ENCODE assay signal across 8 cellular contexts in the genomic region with DNA sequence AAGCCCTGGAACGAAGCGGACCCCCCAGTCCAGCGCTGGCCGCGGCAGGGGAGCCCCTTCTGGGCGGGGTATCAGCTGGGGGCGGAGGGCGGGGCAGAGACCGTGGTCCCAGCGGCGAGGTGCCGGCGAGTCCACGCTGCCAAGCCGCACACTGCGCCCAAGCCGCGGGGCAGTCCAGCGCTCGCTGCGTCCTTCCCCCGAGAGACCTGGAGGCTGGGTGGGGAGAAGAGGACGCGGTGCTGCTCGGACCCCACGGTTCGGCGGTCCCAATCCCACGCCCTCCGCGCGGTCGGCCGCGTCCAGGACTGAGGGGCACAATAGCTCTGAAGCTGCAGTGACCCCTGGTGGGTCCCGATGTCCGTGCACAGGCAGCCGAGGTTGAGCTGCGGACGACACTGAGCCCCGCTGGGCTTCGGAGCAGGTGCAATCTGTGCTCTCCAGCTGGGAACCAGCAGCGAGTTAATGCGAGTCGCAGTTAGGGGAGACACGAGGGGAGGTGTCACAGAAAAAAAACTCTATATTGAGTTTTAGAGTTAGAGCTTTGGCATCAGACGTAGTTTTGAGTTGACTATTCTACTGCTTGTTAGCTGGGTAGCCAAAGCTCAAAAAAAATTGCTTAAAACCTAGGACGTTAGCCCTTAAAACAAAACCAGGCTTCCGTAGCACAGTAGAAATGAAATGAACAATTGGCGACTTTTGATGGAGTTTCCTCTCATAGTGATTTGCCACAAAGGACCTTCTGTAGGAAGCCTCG. TPM values are rescaled to one million over a fixed set of nuclear protein-coding genes. Genes with fewer than 3 reads are reported as not detected.
DNase-seq lines count a peak whose midpoint lies in the region; ATAC-seq and TF ChIP-seq lines count a peak whose summit lies in the region.

No MANE protein-coding gene starts in this region.

- peak; percentile 74 for ATAC-seq in HG02588 (IDR thresholded peaks at IDR 0.05; ENCODE audit: unreplicated experiment)
- peak in 2 of 4 experiments; percentile 26 to 50 for ATAC-seq in T-cell (replicated peaks in 1 of 4)
- ATAC-seq in effector memory CD8-positive, alpha-beta T cell (replicated peaks), result peak; percentile 65
- ATAC-seq in right lobe of liver, result peak; percentile 87 to 95 (median 90)
- ATAC-seq in stimulated activated effector memory CD8-positive, alpha-beta T cell treated with anti-CD3 and anti-CD28 coated beads, Interleukin-12 subunit alpha, Interleukin-12 subunit beta, amount 100 ng/mL, for 72 hours, result peak; percentile 82

- intact Hi-C loops in right lobe of liver (cut with DNase I), result no loop called here

- 7% methylated on average over 12 of the region's 51 CpGs for WGBS in right lobe of liver (ENCODE audit: insufficient coverage, low coverage, low lambda C conversion rate, missing lambda C conversion rate)

- no peak overlapping the region for H3K27ac Mint-ChIP-seq in T-cell
- H3K27ac Mint-ChIP-seq in effector memory CD8-positive, alpha-beta T cell, result no peak overlapping the region
- H3K27ac Mint-ChIP-seq in stimulated activated effector memory CD8-positive, alpha-beta T cell treated with anti-CD3 and anti-CD28 coated beads, Interleukin-12 subunit alpha, Interleukin-12 subunit beta, amount 100 ng/mL, for 72 hours, result no peak overlapping the region

- H3K36me3 ChIP-seq in right lobe of liver, result no peaks in the 10 kb centered on the region

- DNase-seq in GM12864 (ENCODE audit: low read depth), result peak; percentile 33
- DNase-seq in MV-4-11 (lab: John Stamatoyannopoulos, UW), result peak; percentile 1
- DNase-seq in T-cell, result peak in 13 of 34 experiments; percentile 2 to 27 (median 9)
- peak; percentile 5 to 37 (median 23) for DNase-seq in effector memory CD8-positive, alpha-beta T cell
- DNase-seq in right lobe of liver, result peak; percentile 82 to 86 (median 84)
- DNase-seq in stimulated activated effector memory CD8-positive, alpha-beta T cell treated with anti-CD3 and anti-CD28 coated beads, Interleukin-12 subunit alpha, Interleukin-12 subunit beta, amount 100 ng/mL, for 72 hours (ENCODE audit: low spot score in 2 of 2), result peak; percentile 41 to 71

- CTCF ChIA-PET in T-cell (lab: Charles Lee), result interaction anchor here in 1 of 2 donors (0.9 kb wide), 1 partner anchor 244 kb away, joined by 3 read pairs; no protein-coding TSS in a partner anchor

- TF ChIP-seq CTCF in 22Rv1 (IDR thresholded peaks at IDR 0.05), result peak; percentile 90
- peak; percentile 82 for TF ChIP-seq CTCF in GM12864 (IDR thresholded peaks at IDR 0.05; ENCODE audit: low read depth, low read length, missing control alignments)
- TF ChIP-seq CTCF in right lobe of liver (IDR thresholded peaks at IDR 0.05), result peak; percentile 79 to 88 (median 84)

- no peak for TF ChIP-seq POLR2A in right lobe of liver (IDR thresholded peaks at IDR 0.05)

- no peak overlapping the region for H3K27ac ChIP-seq in 22Rv1
- H3K27ac ChIP-seq in right lobe of liver, result peak overlapping the region in 2 of 3 donors; percentile 38 to 80

- peak overlapping the region; percentile 25 to 57 (median 39) for H3K4me3 Mint-ChIP-seq in T-cell
- H3K4me3 Mint-ChIP-seq in effector memory CD8-positive, alpha-beta T cell, result peak overlapping the region; percentile 2 to 80
- peak overlapping the region; percentile 79 for H3K4me3 Mint-ChIP-seq in stimulated activated effector memory CD8-positive, alpha-beta T cell treated with anti-CD3 and anti-CD28 coated beads, Interleukin-12 subunit alpha, Interleukin-12 subunit beta, amount 100 ng/mL, for 72 hours

- H3K9me3 Mint-ChIP-seq in T-cell, result no peaks in the 10 kb centered on the region
- H3K9me3 Mint-ChIP-seq in effector memory CD8-positive, alpha-beta T cell, result no peaks in the 10 kb centered on the region
- no peaks in the 10 kb centered on the region for H3K9me3 Mint-ChIP-seq in stimulated activated effector memory CD8-positive, alpha-beta T cell treated with anti-CD3 and anti-CD28 coated beads, Interleukin-12 subunit alpha, Interleukin-12 subunit beta, amount 100 ng/mL, for 72 hours

- no peaks in the 10 kb centered on the region for H3K9me3 ChIP-seq in right lobe of liver

- H3K4me3 ChIP-seq in GM12864 (ENCODE audit: low read depth, low read length), result peak overlapping the region; percentile 74
- H3K4me3 ChIP-seq in right lobe of liver, result peak overlapping the region; percentile 65 to 71 (median 66)

- no peaks in the 10 kb centered on the region for H3K27me3 ChIP-seq in right lobe of liver

- peaks cover 8 to 22% (median 16%) of the 10 kb centered on the region in 3 donors for H3K4me1 Mint-ChIP-seq in T-cell
- H3K4me1 Mint-ChIP-seq in effector memory CD8-positive, alpha-beta T cell (ENCODE audit: low read depth in 2 of 2), result peaks cover 5 to 6% of the 10 kb centered on the region in 2 donors
- H3K4me1 Mint-ChIP-seq in stimulated activated effector memory CD8-positive, alpha-beta T cell treated with anti-CD3 and anti-CD28 coated beads, Interleukin-12 subunit alpha, Interleukin-12 subunit beta, amount 100 ng/mL, for 72 hours, result peaks cover 9% of the 10 kb centered on the region

- H3K36me3 Mint-ChIP-seq in T-cell, result no peaks in the 10 kb centered on the region
- no peaks in the 10 kb centered on the region for H3K36me3 Mint-ChIP-seq in effector memory CD8-positive, alpha-beta T cell (ENCODE audit: insufficient read depth)
- H3K36me3 Mint-ChIP-seq in stimulated activated effector memory CD8-positive, alpha-beta T cell treated with anti-CD3 and anti-CD28 coated beads, Interleukin-12 subunit alpha, Interleukin-12 subunit beta, amount 100 ng/mL, for 72 hours, result peaks cover 10% of the 10 kb centered on the region

- H3K4me1 ChIP-seq in right lobe of liver, result no peaks in the 10 kb centered on the region

- H3K27me3 Mint-ChIP-seq in T-cell, result peaks cover 51 to 55% of the 10 kb centered on the region in 2 donors
- H3K27me3 Mint-ChIP-seq in effector memory CD8-positive, alpha-beta T cell, result peaks cover 19 to 35% of the 10 kb centered on the region in 2 donors

- POLR2A ChIA-PET in T-cell (lab: Charles Lee), result no interaction called here

RNA-seq across cellular contexts. Expression of gene EPB41L4A, which starts 1.2 kb away (rescaled TPM):
- total RNA-seq in T-cell (1 to 10 TPM in 3 of 5 donors, under 1 TPM in 2; 0.47 to 2.5 (median 1.5) TPM), right lobe of liver (10 to 100 TPM in 1 of 6 experiments, 1 to 10 TPM in 5; 2.5 to 12.0 (median 4.2) TPM)
